In the genomic region with DNA sequence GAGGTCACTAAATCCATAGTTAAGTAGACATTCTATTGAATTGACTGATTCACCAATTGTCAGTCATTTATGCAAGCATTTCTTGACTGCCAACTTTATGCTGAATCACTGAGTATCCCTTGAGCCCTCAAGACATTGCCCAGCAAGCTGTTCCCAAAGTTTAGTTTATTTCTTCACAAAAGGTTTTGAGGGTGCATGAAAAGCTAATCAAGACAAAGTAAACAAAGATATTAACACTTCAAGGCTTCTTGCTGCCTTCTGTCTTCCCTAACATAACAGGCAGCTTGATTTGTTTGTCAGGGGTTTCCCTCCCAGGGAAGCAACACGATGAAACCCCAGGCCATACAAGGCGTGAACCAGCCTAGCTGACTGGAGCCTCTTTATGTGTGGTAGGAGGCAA, we compare ENCODE assay signal across 20 cellular contexts.
A peak's percentile ranks its signal among the peaks of the same experiment; 100 is the strongest.
DNase-seq lines count a peak whose midpoint lies in the region; ATAC-seq, FAIRE-seq and TF ChIP-seq lines count a peak whose summit lies in the region.
"Had no signal": no experiment of that assay in that cellular context is flagged by ENCODE, and none has a peak within 500 bp of the region (broad histone marks: within the 10 kb centered on the region; RNA-seq: fewer than 3 reads in every experiment).

No MANE protein-coding gene starts in this region.

- H3K27me3 ChIP-seq in HUES48 (ENCODE audit: control insufficient read depth, insufficient read depth, low read length) (peaks cover 5% of the 10 kb centered on the region; the same call in 1 of the 2 replicates), GM12878 (replicated peaks in 1 of 2; ENCODE audit: control insufficient read depth in 2 of 2, insufficient read depth in 2 of 2, low read length in 1 of 2) (no peaks in the 10 kb centered on the region)
- H3K27me3 ChIP-seq: BLaER1 treated with 17β-estradiol and CSF1 and Interleukin-3, amounts not matched to agents 10 nM and 100 nM; tibial nerve had no signal

- TF ChIP-seq POLR2A in GM12878 (IDR thresholded peaks at IDR 0.05; ENCODE audit: low read depth, low read length) = no peak

- H3K9ac ChIP-seq in HUES48 (ENCODE audit: low read depth, low read length) (no peak overlapping the region), GM12878 (ENCODE audit: control insufficient read depth, insufficient read depth, low read length) (no peak overlapping the region)
- H3K9ac ChIP-seq: BLaER1 treated with 17β-estradiol and CSF1 and Interleukin-3, amounts not matched to agents 10 nM and 100 nM had no signal

- SMC1A ChIA-PET in GM12878 (lab: Charles Lee; ENCODE audit: uncharacterized antibody, unreplicated experiment) = interaction anchor here (0.7 to 1.8 kb wide), 4 partner anchors 31 to 156 kb away, joined by 3 to 4 read pairs (median 4); no protein-coding TSS in a partner anchor

- TF ChIP-seq RAD21 in GM12878 (IDR thresholded peaks at IDR 0.05; ENCODE audit: insufficient read depth, low read depth, low read length) = no peak

- H3K9me3 ChIP-seq in HUES48 (ENCODE audit: control insufficient read depth, insufficient read depth, low read length) (no peaks in the 10 kb centered on the region), GM12878 (replicated peaks; ENCODE audit: control insufficient read depth, insufficient read depth, low read length) (no peaks in the 10 kb centered on the region)

- no peak for TF ChIP-seq CTCF in GM12878 (IDR thresholded peaks at IDR 0.05 in 2 of 3, conservative IDR thresholded peaks at IDR 0.05 in 1 of 3; ENCODE audit: control insufficient read depth in 2 of 3, extremely low read depth in 1 of 3, insufficient read depth in 1 of 3, low read depth in 3 of 3, low read length in 3 of 3)

- 0% methylated on average over 2 of the region's 2 CpGs for WGBS in GM12878 (ENCODE audit: insufficient coverage, insufficient replicate concordance, low lambda C conversion rate, missing lambda C conversion rate)

- ATAC-seq in GM12878 = peak; percentile 44; the same call in 2 of the 3 replicates
- ATAC-seq: left ventricle myocardium superior; naive thymus-derived CD4-positive, alpha-beta T cell had no signal

- FAIRE-seq in GM12878 (lab: Jason Lieb, UNC) = no peak

- DNase-seq in GM12878 (ENCODE audit: low read depth, low spot score) (no peak), iPS DF 19.7 (ENCODE audit: low read depth, low spot score) (peak; percentile 40), stromal cell of bone marrow (ENCODE audit: low read depth) (peak; percentile 39), DMS153 treated with DMSO at 0.1 percent for 48 hours (lab: John Stamatoyannopoulos, UW; ENCODE audit: unreplicated experiment) (no peak), MV-4-11 (lab: John Stamatoyannopoulos, UW) (no peak), NOMO-1 (lab: John Stamatoyannopoulos, UW; ENCODE audit: unreplicated experiment in 2 of 2) (no peak)
- DNase-seq: activated CD4-positive, alpha-beta T cell treated with anti-CD3 and anti-CD28 coated beads for 4 hours; activated CD8-positive, alpha-beta memory T cell treated with anti-CD3 and anti-CD28 coated beads, Interleukin-2, amount 50 U/mL, for 48 hours; activated naive CD4-positive, alpha-beta T cell; DMS79; left ventricle myocardium superior; naive thymus-derived CD4-positive, alpha-beta T cell; NCI-H1436; NCI-H226; NK-92 treated with Interleukin-12 subunit alpha and Interleukin-12 subunit beta, amount 100 ng/mL, for 24 hours had no signal

- CTCF ChIA-PET in GM12878 (lab: Yijun Ruan, JAX) = interaction anchor here (0.6 to 1.7 kb wide), 3 partner anchors 27 to 156 kb away, joined by 3 read pairs; no protein-coding TSS in a partner anchor

- H4K20me1 ChIP-seq in GM12878 (ENCODE audit: control insufficient read depth, insufficient read depth) = no peaks in the 10 kb centered on the region
- H4K20me1 ChIP-seq: BLaER1 treated with 17β-estradiol and CSF1 and Interleukin-3, amounts not matched to agents 10 nM and 100 nM had no signal

- TF ChIP-seq EP300 in GM12878 (IDR thresholded peaks at IDR 0.05; ENCODE audit: borderline replicate concordance in 1 of 2, control insufficient read depth in 1 of 2, low read depth in 2 of 2, low read length in 2 of 2) = no peak

- intact Hi-C loops in GM12878 (cut with micrococcal nuclease; ENCODE audit: unreplicated experiment) = no loop called here

- H2AFZ ChIP-seq in GM12878 (ENCODE audit: control insufficient read depth, low read depth, low read length) = no peak overlapping the region

- H3K79me2 ChIP-seq in GM12878 (ENCODE audit: control insufficient read depth, insufficient read depth, low read length) = no peaks in the 10 kb centered on the region

- in situ Hi-C loops in GM12878 (cut with MboI) = no loop called here

- H3K27ac ChIP-seq in HUES48 (ENCODE audit: low read depth, low read length) (peak overlapping the region; percentile 90), GM12878 (ENCODE audit: control insufficient read depth, insufficient read depth) (no peak overlapping the region)
- H3K27ac ChIP-seq: BLaER1 treated with 17β-estradiol and CSF1 and Interleukin-3, amounts not matched to agents 10 nM and 100 nM; coronary artery; tibial nerve had no signal

- H3K36me3 ChIP-seq in HUES48 (ENCODE audit: control insufficient read depth, insufficient read depth, low read length) (no peaks in the 10 kb centered on the region), GM12878 (ENCODE audit: control insufficient read depth in 2 of 2, insufficient read depth in 2 of 2, low read length in 1 of 2) (no peaks in the 10 kb centered on the region)
- H3K36me3 ChIP-seq: BLaER1 treated with 17β-estradiol and CSF1 and Interleukin-3, amounts not matched to agents 10 nM and 100 nM; tibial nerve had no signal

- POLR2A ChIA-PET in GM12878 (lab: Charles Lee) = no interaction called here

- H3K4me1 ChIP-seq in HUES48 (ENCODE audit: control insufficient read depth, insufficient read depth, low read length) (peaks cover 17% of the 10 kb centered on the region), GM12878 (ENCODE audit: control insufficient read depth, insufficient read depth, low read length) (no peaks in the 10 kb centered on the region)
- H3K4me1 ChIP-seq: BLaER1 treated with 17β-estradiol and CSF1 and Interleukin-3, amounts not matched to agents 10 nM and 100 nM; tibial nerve had no signal

- RAD21 ChIA-PET in GM12878 (lab: Charles Lee; ENCODE audit: unreplicated experiment) = interaction anchor here (0.6 to 1.5 kb wide), 4 partner anchors 31 to 1535 kb away, joined by 3 to 6 read pairs (median 4); no protein-coding TSS in a partner anchor

- no peak overlapping the region for H3K4me2 ChIP-seq in GM12878 (ENCODE audit: control insufficient read depth, insufficient read depth)
- H3K4me2 ChIP-seq: BLaER1 treated with 17β-estradiol and CSF1 and Interleukin-3, amounts not matched to agents 10 nM and 100 nM; smooth muscle cell had no signal

- no peak overlapping the region for H3K4me3 ChIP-seq in HUES48 (ENCODE audit: low read depth, low read length)
- H3K4me3 ChIP-seq in GM12878 = no peak overlapping the region
- H3K4me3 ChIP-seq: BLaER1 treated with 17β-estradiol and CSF1 and Interleukin-3, amounts not matched to agents 10 nM and 100 nM; coronary artery; smooth muscle cell; tibial nerve had no signal

- no TSS peak for BruUV-seq in GM12878 (replicated peaks; lab: Mats Ljungman, UMichigan)

TF ChIP-seq in GM12878, 131 proteins besides CTCF, POLR2A, EP300 and RAD21 (continues in another document):
- TF ChIP-seq E4F1 (IDR thresholded peaks at IDR 0.05; ENCODE audit: borderline replicate concordance, partially characterized antibody) = no peak
- TF ChIP-seq, protein P1, sequence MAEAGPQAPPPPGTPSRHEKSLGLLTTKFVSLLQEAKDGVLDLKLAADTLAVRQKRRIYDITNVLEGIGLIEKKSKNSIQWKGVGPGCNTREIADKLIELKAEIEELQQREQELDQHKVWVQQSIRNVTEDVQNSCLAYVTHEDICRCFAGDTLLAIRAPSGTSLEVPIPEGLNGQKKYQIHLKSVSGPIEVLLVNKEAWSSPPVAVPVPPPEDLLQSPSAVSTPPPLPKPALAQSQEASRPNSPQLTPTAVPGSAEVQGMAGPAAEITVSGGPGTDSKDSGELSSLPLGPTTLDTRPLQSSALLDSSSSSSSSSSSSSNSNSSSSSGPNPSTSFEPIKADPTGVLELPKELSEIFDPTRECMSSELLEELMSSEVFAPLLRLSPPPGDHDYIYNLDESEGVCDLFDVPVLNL (IDR thresholded peaks at IDR 0.05; ENCODE audit: low read depth, low read length) = no peak
- TF ChIP-seq TCF7 (IDR thresholded peaks at IDR 0.05; ENCODE audit: borderline replicate concordance) = no peak
- TF ChIP-seq CBFB (IDR thresholded peaks at IDR 0.05; ENCODE audit: low read depth) = no peak
- TF ChIP-seq POLR2AphosphoS2 (IDR thresholded peaks at IDR 0.05; ENCODE audit: low read depth, low read length) = no peak

Comparison
In these comparisons a context has a peak if more than half of its experiments do, and no peak if none do; other contexts are left out.
1. DNase-seq: peak in iPS DF 19.7 (single experiment) and stromal cell of bone marrow (single experiment); none in GM12878 (single experiment), DMS153 treated with DMSO at 0.1 percent for 48 hours (single experiment), MV-4-11 (single experiment) and NOMO-1 (0 of 2).